Comparison of ENCODE assay signal across 28 cellular contexts in genomic region chr2:196974970-196975369, GRCh38.
"Had no signal": no experiment of that assay in that cellular context is flagged by ENCODE, and none has a peak within 500 bp of the region (broad histone marks: within the 10 kb centered on the region; RNA-seq: fewer than 3 reads in every experiment).

No MANE protein-coding gene starts in this region.

- H3K9ac ChIP-seq: neural progenitor cell, parathyroid adenoma had no signal

- H3K27ac Mint-ChIP-seq: mesothelial cell of epicardium; natural killer cell; nephron progenitor cell; neural progenitor cell; stimulated activated naive CD8-positive, alpha-beta T cell treated with anti-CD3 and anti-CD28 coated beads, Interleukin-15, Interleukin-2, amounts not matched to agents 100 ng/mL and 50 ng/mL, for 24 hours had no signal

- H3K4me2 ChIP-seq: neural progenitor cell, smooth muscle cell had no signal

- H3K36me3 ChIP-seq: left lung, neural progenitor cell, neutrophil, right atrium auricular region, right lobe of liver, suprapubic skin, thoracic aorta, tibial artery, upper lobe of right lung had no signal

- H3K4me3 ChIP-seq: left lung, lung, neural progenitor cell, right atrium auricular region, right lobe of liver, smooth muscle cell, suprapubic skin, thoracic aorta, tibial artery, upper lobe of right lung had no signal

- DNase-seq: hippocampal formation; kidney; left colon; left lung; mesendoderm; naive B cell; natural killer cell; nephron progenitor cell; occipital lobe; right lobe of liver; stimulated activated CD4-positive, alpha-beta T cell treated with anti-CD3 and anti-CD28 coated beads, Interleukin-1b, Interleukin-23, amount 100 ng/mL, for 48 hours; stimulated activated CD4-positive, alpha-beta T cell treated with anti-CD3 and anti-CD28 coated beads, Interleukin-4, amount 100 ng/mL, for 1 hour; stimulated activated naive CD4-positive, alpha-beta T cell; tibial artery; trophoblast cell; upper lobe of right lung had no signal

- H3K4me3 Mint-ChIP-seq: mesothelial cell of epicardium; naive B cell; natural killer cell; nephron progenitor cell; neural progenitor cell; stimulated activated naive CD8-positive, alpha-beta T cell treated with anti-CD3 and anti-CD28 coated beads, Interleukin-15, Interleukin-2, amounts not matched to agents 100 ng/mL and 50 ng/mL, for 24 hours had no signal

- H3K27ac ChIP-seq: left lung, neural progenitor cell, neutrophil, parathyroid adenoma, right atrium auricular region, right lobe of liver, suprapubic skin, thoracic aorta, tibial artery, upper lobe of right lung had no signal

- H3K4me1 ChIP-seq: left lung, parathyroid adenoma, right atrium auricular region, right lobe of liver, suprapubic skin, tibial artery, upper lobe of right lung had no signal

- H3K9me3 ChIP-seq: left lung, neutrophil, right atrium auricular region, right lobe of liver, suprapubic skin, thoracic aorta, tibial artery, upper lobe of right lung had no signal

- H3K4me1 Mint-ChIP-seq: mesothelial cell of epicardium, nephron progenitor cell had no signal

- H3K79me2 ChIP-seq: parathyroid adenoma had no signal

- H3K36me3 Mint-ChIP-seq: mesothelial cell of epicardium, naive B cell, natural killer cell, neural progenitor cell had no signal

- H2AFZ ChIP-seq: neural progenitor cell, parathyroid adenoma had no signal

- H3K9me3 Mint-ChIP-seq: natural killer cell had no signal

- H3K27me3 ChIP-seq: left lung, neural progenitor cell, neutrophil, right atrium auricular region, right lobe of liver, suprapubic skin, tibial artery, upper lobe of right lung had no signal

- FAIRE-seq: islet of Langerhans, kidney, urothelium cell line had no signal

- H3K27me3 Mint-ChIP-seq: naive B cell; stimulated activated naive CD8-positive, alpha-beta T cell treated with anti-CD3 and anti-CD28 coated beads, Interleukin-15, Interleukin-2, amounts not matched to agents 100 ng/mL and 50 ng/mL, for 24 hours had no signal
